ENCODE assay signal across 8 cellular contexts in the genomic region with DNA sequence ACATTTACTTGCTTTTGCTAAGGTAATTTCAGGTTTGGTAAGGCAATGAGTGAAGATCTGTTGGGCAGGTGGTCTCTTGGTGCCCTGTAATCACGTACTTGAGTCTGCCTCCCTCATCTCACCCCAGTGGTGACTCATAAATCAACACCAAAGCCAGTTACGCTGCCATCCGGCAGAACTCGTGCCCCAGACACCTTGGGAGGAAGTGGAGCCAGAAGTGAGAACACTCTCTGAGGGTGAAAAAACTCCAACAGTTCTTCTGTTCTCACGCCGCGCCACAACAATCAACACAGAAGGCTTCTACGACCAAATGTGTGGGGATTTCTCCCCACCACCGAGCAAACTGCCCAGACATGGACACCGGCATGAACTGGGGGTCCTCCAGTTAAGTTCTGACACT.
DNase-seq lines count a peak whose midpoint lies in the region; ATAC-seq and TF ChIP-seq lines count a peak whose summit lies in the region.

No MANE protein-coding gene starts in this region.

- peak overlapping the region; percentile 61 for H3K27ac ChIP-seq in brain microvascular endothelial cell

- H3K36me3 ChIP-seq in brain microvascular endothelial cell (replicated peaks), result no peaks in the 10 kb centered on the region

- no peak overlapping the region for H3K4me3 ChIP-seq in brain microvascular endothelial cell (ENCODE audit: low read depth, low read length)

- peak; percentile 33 to 99 (median 78) for DNase-seq in T-helper 2 cell
- DNase-seq in brain microvascular endothelial cell, result no peak
- peak; percentile 53 to 74 for DNase-seq in stimulated activated CD4-positive, alpha-beta T cell treated with anti-CD3 and anti-CD28 coated beads, Interleukin-15, amount 100 ng/mL, for 1 hour (ENCODE audit: low read depth in 1 of 2, low spot score in 1 of 2)
- DNase-seq in kidney glomerular epithelial cell (lab: John Stamatoyannopoulos, UW), result no peak
- no peak for DNase-seq in NCI-H526 treated with DMSO at 0.1 percent for 48 hours (lab: John Stamatoyannopoulos, UW)
- DNase-seq in erythroblast (lab: John Stamatoyannopoulos, UW), result no peak

- TF ChIP-seq CTCF in brain microvascular endothelial cell (IDR thresholded peaks at IDR 0.05; ENCODE audit: low read depth, low read length, missing control alignments), result no peak

- TF ChIP-seq POLR2A in erythroblast (IDR thresholded peaks at IDR 0.05; ENCODE audit: low read length), result no peak

- in situ Hi-C loops in brain microvascular endothelial cell (cut with HindIII; ENCODE audit: low pct_ligation_motif_present, low sequenced_read_pairs), result no loop called here

- no peaks in the 10 kb centered on the region for H3K27me3 ChIP-seq in brain microvascular endothelial cell (replicated peaks)

- ATAC-seq in GM18498 (IDR thresholded peaks at IDR 0.05; ENCODE audit: unreplicated experiment) (peak; percentile 71), HG02938 (IDR thresholded peaks at IDR 0.05; ENCODE audit: unreplicated experiment) (peak; percentile 46)

Comparison
In these comparisons a context has a peak if more than half of its experiments do, and no peak if none do; other contexts are left out.
1. DNase-seq: peak in T-helper 2 cell (5 of 5) and stimulated activated CD4-positive, alpha-beta T cell treated with anti-CD3 and anti-CD28 coated beads, Interleukin-15, amount 100 ng/mL, for 1 hour (2 of 2); none in brain microvascular endothelial cell (single experiment), kidney glomerular epithelial cell (single experiment), NCI-H526 treated with DMSO at 0.1 percent for 48 hours (single experiment) and erythroblast (0 of 2).